In the genomic region with DNA sequence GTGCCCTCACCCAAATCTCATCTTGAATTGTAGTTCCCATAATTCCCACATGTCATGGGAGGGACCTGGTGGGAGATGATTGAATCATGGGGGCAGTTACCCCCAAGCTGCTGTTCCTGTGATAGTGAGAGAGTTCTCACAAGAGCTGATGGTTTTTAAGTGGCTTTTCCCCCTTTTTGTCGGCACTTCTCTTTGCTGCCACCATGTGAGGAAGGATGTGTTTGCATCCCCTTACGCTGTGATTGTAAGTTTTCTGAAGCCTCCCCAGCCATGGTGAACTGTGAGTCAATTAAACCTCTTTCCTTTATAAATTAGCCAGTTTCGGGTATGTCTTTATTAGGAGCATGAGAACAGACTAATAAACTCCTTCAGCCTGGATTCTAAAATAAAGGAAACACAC, we compare ENCODE assay signal across 9 cellular contexts. TPM values are rescaled to one million over a fixed set of nuclear protein-coding genes. Genes with fewer than 3 reads are reported as not detected.
DNase-seq lines count a peak whose midpoint lies in the region; ATAC-seq, FAIRE-seq and TF ChIP-seq lines count a peak whose summit lies in the region.
"Not testable (repeated sequence)": the region's sequence is repeated elsewhere in the genome, so short reads cannot be mapped to it uniquely, and the experiment has no call there.
"Had no signal": no experiment of that assay in that cellular context is flagged by ENCODE, and none has a peak within 500 bp of the region (broad histone marks: within the 10 kb centered on the region; RNA-seq: fewer than 3 reads in every experiment).

No MANE protein-coding gene starts in this region.

- not testable (repeated sequence) for H3K79me2 ChIP-seq in HepG2 (ENCODE audit: insufficient read depth, low read length)

- H3K9ac ChIP-seq in HepG2 (ENCODE audit: insufficient read depth, low read depth, low read length): not testable (repeated sequence)

- H4K20me1 ChIP-seq in HepG2 (ENCODE audit: insufficient read depth, low read length): not testable (repeated sequence)

- H3K27me3 ChIP-seq in HepG2 (ENCODE audit: control insufficient read depth in 1 of 2, insufficient read depth in 2 of 2, low read length in 2 of 2): not testable (repeated sequence)

- H3K4me3 ChIP-seq in epithelial cell of proximal tubule (ENCODE audit: low read depth, low read length); HepG2 (replicated peaks in 1 of 3; ENCODE audit: insufficient read depth in 1 of 3, low read depth in 2 of 3, low read length in 3 of 3): not testable (repeated sequence)

- not testable (repeated sequence) for H2AFZ ChIP-seq in HepG2 (ENCODE audit: low read length)

- H3K4me2 ChIP-seq in HepG2 (ENCODE audit: low read depth, low read length): not testable (repeated sequence)

- BruUV-seq in HepG2 (replicated peaks; lab: Mats Ljungman, UMichigan): not testable (repeated sequence)

- CTCF ChIA-PET in HepG2 (lab: Yijun Ruan, JAX; ENCODE audit: low intra/inter-chr PET ratio, low total read pairs): not testable (repeated sequence)

- POLR2A ChIA-PET in HepG2 (lab: Yijun Ruan, JAX): not testable (repeated sequence)

- FAIRE-seq in HepG2 (lab: Jason Lieb, UNC): peak; percentile 15

- H3K9me3 Mint-ChIP-seq in HFFc6: not testable (repeated sequence)

- H3K27ac Mint-ChIP-seq in HFFc6: not testable (repeated sequence)

- not testable (repeated sequence) for H3K4me1 Mint-ChIP-seq in HFFc6 (ENCODE audit: low read depth)

- H3K27ac ChIP-seq in VCaP; HepG2 (ENCODE audit: extremely low read length, insufficient read depth, low read length): not testable (repeated sequence)

- H3K4me1 ChIP-seq in HepG2 (ENCODE audit: insufficient read depth, low read length): not testable (repeated sequence)

- H3K9me3 ChIP-seq in HepG2 (ENCODE audit: low read length): not testable (repeated sequence)

- not testable (repeated sequence) for TF ChIP-seq RAD21 in HepG2 (CRISPR knock-in tag; IDR thresholded peaks at IDR 0.05)

- TF ChIP-seq POLR2A in HepG2 (IDR thresholded peaks at IDR 0.05; ENCODE audit: insufficient read depth in 1 of 2, low read depth in 2 of 2, low read length in 2 of 2): not testable (repeated sequence)

- in situ Hi-C loops in HepG2 (cut with HindIII; ENCODE audit: extremely low pct_ligation_motif_present, low pct_unique_long_range_greater_than_20kb): not testable (repeated sequence)

- peak; percentile 32 for TF ChIP-seq CTCF in HFFc6 (IDR thresholded peaks at IDR 0.05)
- peak; percentile 68 for TF ChIP-seq CTCF in VCaP (conservative IDR thresholded peaks at IDR 0.05)
- peak; percentile 37 for TF ChIP-seq CTCF in epithelial cell of proximal tubule (conservative IDR thresholded peaks at IDR 0.05; ENCODE audit: low read depth, low read length)
- TF ChIP-seq CTCF in HepG2 (CRISPR knock-in tag; IDR thresholded peaks at IDR 0.05): peak; percentile 32

- DNase-seq in Ammon's horn (ENCODE audit: low spot score): peak; percentile 3
- peak; percentile 4 for DNase-seq in HFFc6
- DNase-seq in NAMALWA (ENCODE audit: low spot score): peak; percentile 10
- peak; percentile 26 for DNase-seq in OCI-M1 (lab: John Stamatoyannopoulos, UW)
- not testable (repeated sequence) for DNase-seq in epithelial cell of proximal tubule (ENCODE audit: low read depth); HepG2 (ENCODE audit: low spot score)

- H3K36me3 Mint-ChIP-seq in HFFc6 (ENCODE audit: low read depth): not testable (repeated sequence)

- not testable (repeated sequence) for H3K36me3 ChIP-seq in HepG2 (replicated peaks in 1 of 2; ENCODE audit: control insufficient read depth in 1 of 2, insufficient read depth in 2 of 2, low read length in 2 of 2)

- H3K4me3 Mint-ChIP-seq in HFFc6: not testable (repeated sequence)

- H3K27me3 Mint-ChIP-seq in HFFc6 (ENCODE audit: insufficient read depth): not testable (repeated sequence)

- WGBS in HepG2 (ENCODE audit: low lambda C conversion rate): 2% methylated on average over 3 of the region's 3 CpGs

- intact Hi-C loops in HepG2 (cut with micrococcal nuclease; ENCODE audit: unreplicated experiment): loop anchor here (1.0 kb wide), 1 partner anchor 230 kb away; no protein-coding TSS in a partner anchor

- TF ChIP-seq EP300 in HepG2 (IDR thresholded peaks at IDR 0.05; ENCODE audit: low read depth in 2 of 2, low read length in 2 of 2); HepG2 (CRISPR knock-in tag; IDR thresholded peaks at IDR 0.05; ENCODE audit: borderline replicate concordance): not testable (repeated sequence)

- ATAC-seq in HepG2: peak; percentile 59

RNA-seq across cellular contexts. Expression of a gene that starts 57.2 kb away (rescaled TPM):
- under 1 TPM in 2 of 6 experiments, not detected in 4; 0.03 to 0.05 TPM for total RNA-seq in HFFc6 (2021; fragmentation: NEBNext Ultra II Directional; extraction: Animal tissue kit (Norgen Biotek cat#: 25700))
- not detected in 2 replicates for total RNA-seq in epithelial cell of proximal tubule
- not detected in 2 replicates for total RNA-seq in HepG2 (2016; rRNA removed; fragmentation: Illumina TruSeq; extraction: Trizol)
- total RNA-seq in HepG2 (2016; cell fraction: cytosol; rRNA removed; fragmentation: Illumina TruSeq; extraction: Trizol; ENCODE audit: low read depth): not detected in 2 replicates
- not detected in 2 replicates for total RNA-seq in HepG2 (2016; cell fraction: insoluble cytoplasmic fraction; rRNA removed; fragmentation: Illumina TruSeq; extraction: Trizol)
- total RNA-seq in HepG2 (2016; cell fraction: membrane; rRNA removed; fragmentation: Illumina TruSeq; extraction: Trizol): not detected in 2 replicates
- not detected in 2 replicates for total RNA-seq in HepG2 (2016; cell fraction: nucleus; rRNA removed; fragmentation: Illumina TruSeq; extraction: Trizol)
- not detected in 2 replicates for polyA plus RNA-seq in HepG2 (2011; rRNA removed)
- not detected in 2 replicates for polyA plus RNA-seq in HepG2 (2011; cell fraction: cytosol; rRNA removed)
- polyA plus RNA-seq in HepG2 (2011; cell fraction: nucleus; rRNA removed): not detected in 2 replicates
- not detected in 2 replicates for polyA plus RNA-seq in HepG2 (2012)
- polyA plus RNA-seq in HepG2 (2016; cell fraction: cytosol; fragmentation: Illumina TruSeq; extraction: Trizol; ENCODE audit: low read depth): not detected in 2 replicates
- polyA plus RNA-seq in HepG2 (2016; cell fraction: insoluble cytoplasmic fraction; fragmentation: Illumina TruSeq; extraction: Trizol; ENCODE audit: low read depth): not detected in 2 replicates
- polyA plus RNA-seq in HepG2 (2016; cell fraction: membrane; fragmentation: Illumina TruSeq; extraction: Trizol; ENCODE audit: low read depth): not detected in 2 replicates
- polyA plus RNA-seq in HepG2 (2016; cell fraction: nucleus; fragmentation: Illumina TruSeq; extraction: Trizol; ENCODE audit: insufficient read depth, low read depth): not detected in 2 replicates
- polyA minus RNA-seq in HepG2 (2011; rRNA and poly(A)+ RNA removed; ENCODE audit: low replicate concordance): 0.02 and 0.06 TPM in 2 replicates
- not detected in 2 replicates for polyA minus RNA-seq in HepG2 (2011; cell fraction: cytosol; rRNA and poly(A)+ RNA removed)
- not detected in 2 replicates for polyA minus RNA-seq in HepG2 (2011; cell fraction: nucleus; rRNA and poly(A)+ RNA removed)
- total RNA-seq: foreskin keratinocyte, mammary epithelial cell had no signal
- polyA plus RNA-seq: foreskin keratinocyte had no signal
